10 cellular contexts compared by ENCODE assay signal in genomic region chr6:453152-453551, GRCh38.
DNase-seq lines count a peak whose midpoint lies in the region; ATAC-seq and TF ChIP-seq lines count a peak whose summit lies in the region.
"Had no signal": no experiment of that assay in that cellular context is flagged by ENCODE, and none has a peak within 500 bp of the region (broad histone marks: within the 10 kb centered on the region; RNA-seq: fewer than 3 reads in every experiment).

No MANE protein-coding gene starts in this region.

- H3K79me2 ChIP-seq in osteoblast (ENCODE audit: insufficient read depth, low read length), result no peaks in the 10 kb centered on the region

- H3K9me3 ChIP-seq in gastroesophageal sphincter (peaks cover 0 to 9% (median 0%) of the 10 kb centered on the region in 3 donors), osteoblast (ENCODE audit: low read depth, low read length) (no peaks in the 10 kb centered on the region), ovary (no peaks in the 10 kb centered on the region)

- peaks cover 50% of the 10 kb centered on the region for H3K27me3 ChIP-seq in gastroesophageal sphincter
- peaks cover 6% of the 10 kb centered on the region for H3K27me3 ChIP-seq in osteoblast (ENCODE audit: insufficient read depth, low read length)
- H3K27me3 ChIP-seq in ovary, result no peaks in the 10 kb centered on the region

- ATAC-seq in gastroesophageal sphincter (peak; percentile 62), HG02588 (IDR thresholded peaks at IDR 0.05; ENCODE audit: unreplicated experiment) (no peak), HG03571 (IDR thresholded peaks at IDR 0.05; ENCODE audit: unreplicated experiment) (no peak)
- ATAC-seq: stimulated activated effector memory CD8-positive, alpha-beta T cell treated with anti-CD3 and anti-CD28 coated beads, Interleukin-12 subunit alpha, Interleukin-12 subunit beta, amount 100 ng/mL, for 72 hours had no signal

- 62% methylated on average over 2 of the region's 13 CpGs; no CpG with 5 or more reads in 1 of the 2 donors for WGBS in gastroesophageal sphincter (ENCODE audit: low coverage in 1 of 2), 2 donors
- 48 to 55% (median 49%) methylated on average over 13 of the region's 13 CpGs for WGBS in ovary, 3 donors

- H3K4me2 ChIP-seq in osteoblast (ENCODE audit: insufficient read depth, low read length), result peak overlapping the region; percentile 23

- TF ChIP-seq POLR2A in gastroesophageal sphincter (IDR thresholded peaks at IDR 0.05) (no peak), ovary (IDR thresholded peaks at IDR 0.05) (no peak)

- H3K36me3 ChIP-seq in gastroesophageal sphincter (no peaks in the 10 kb centered on the region), osteoblast (ENCODE audit: insufficient read depth, low read length) (no peaks in the 10 kb centered on the region), ovary (no peaks in the 10 kb centered on the region)

- TF ChIP-seq EP300 in gastroesophageal sphincter (IDR thresholded peaks at IDR 0.05), result no peak
- no peak for TF ChIP-seq EP300 in ovary (IDR thresholded peaks at IDR 0.05)

- no peak overlapping the region for H2AFZ ChIP-seq in osteoblast (ENCODE audit: low read length)

- no peak overlapping the region for H3K27ac ChIP-seq in gastroesophageal sphincter
- H3K27ac ChIP-seq in osteoblast (ENCODE audit: low read depth, low read length), result no peak overlapping the region
- no peak overlapping the region for H3K27ac ChIP-seq in ovary

- no peaks in the 10 kb centered on the region for H4K20me1 ChIP-seq in osteoblast (ENCODE audit: insufficient read depth, low read length)

- H3K4me3 ChIP-seq in gastroesophageal sphincter (no peak overlapping the region), osteoblast (ENCODE audit: insufficient read depth, low read length) (no peak overlapping the region), ovary (no peak overlapping the region)

- TF ChIP-seq CTCF in gastroesophageal sphincter (IDR thresholded peaks at IDR 0.05), result no peak
- TF ChIP-seq CTCF in osteoblast (IDR thresholded peaks at IDR 0.05; ENCODE audit: extremely low read depth, low read depth, low read length), result no peak
- TF ChIP-seq CTCF in ovary (IDR thresholded peaks at IDR 0.05), result no peak

- peak; percentile 89 for DNase-seq in Ammon's horn (ENCODE audit: low spot score)
- DNase-seq in NCI-H69 (lab: John Stamatoyannopoulos, UW), result peak; percentile 24
- peak; percentile 92 for DNase-seq in osteoblast (ENCODE audit: insufficient read length, low spot score, missing footprints)
- DNase-seq in NCI-H1105 (lab: John Stamatoyannopoulos, UW), result no peak
- DNase-seq in ovary, result no peak
- DNase-seq: NCI-H1105 treated with DMSO at 0.1 percent for 48 hours had no signal

- peaks cover 0 to 8% (median 0%) of the 10 kb centered on the region in 3 donors for H3K4me1 ChIP-seq in gastroesophageal sphincter
- peaks cover 14% of the 10 kb centered on the region for H3K4me1 ChIP-seq in osteoblast (ENCODE audit: insufficient read depth, low read length)
- H3K4me1 ChIP-seq in ovary (ENCODE audit: insufficient read depth), result no peaks in the 10 kb centered on the region

- intact Hi-C loops in ovary (cut with DNase I), result no loop called here

Comparison
In these comparisons a context has a peak if more than half of its experiments do, and no peak if none do; other contexts are left out.
1. DNase-seq: peak in Ammon's horn (single experiment), NCI-H69 (single experiment) and osteoblast (single experiment); none in NCI-H1105 (single experiment) and ovary (0 of 5).